In the genomic region with DNA sequence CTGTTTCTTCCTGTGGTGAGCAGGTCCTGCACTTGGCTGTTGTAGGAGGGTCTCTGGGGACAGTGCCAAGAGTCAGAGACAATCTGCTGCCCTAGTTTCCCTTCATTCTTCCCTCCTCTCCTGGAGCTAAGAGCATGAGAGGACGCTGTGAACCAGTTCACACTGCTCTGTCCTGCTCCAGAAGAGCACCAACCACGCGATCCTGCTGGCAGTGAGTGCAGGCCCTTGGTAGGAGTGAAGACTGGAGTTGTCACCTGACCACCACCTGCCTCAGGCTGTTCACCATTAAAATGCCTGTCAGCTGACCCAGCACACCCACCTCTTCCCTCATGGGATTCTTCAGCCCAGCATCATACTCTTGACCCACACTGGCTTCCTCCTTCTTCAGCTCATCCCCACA, we compare ENCODE assay signal across 12 cellular contexts. TPM values are rescaled to one million over a fixed set of nuclear protein-coding genes. Genes with fewer than 3 reads are reported as not detected.
"Had no signal": no experiment of that assay in that cellular context is flagged by ENCODE, and none has a peak within 500 bp of the region (broad histone marks: within the 10 kb centered on the region; RNA-seq: fewer than 3 reads in every experiment).

No MANE protein-coding gene starts in this region.

- H3K9me3 Mint-ChIP-seq: activated T-cell treated with anti-CD3 and anti-CD28 coated beads, Interleukin-2, amount 50 U/mL, for 4 hours had no signal

- H3K9me3 ChIP-seq: gastrocnemius medialis, heart right ventricle, psoas muscle had no signal

- H3K4me3 ChIP-seq: gastrocnemius medialis, heart right ventricle, psoas muscle had no signal

- H3K4me3 Mint-ChIP-seq: activated T-cell treated with anti-CD3 and anti-CD28 coated beads, Interleukin-2, amount 50 U/mL, for 4 hours; mesothelial cell of epicardium; stimulated activated naive B cell treated with anti-CD40 and anti-IgM and Interleukin-4, amounts not matched to agents 10 μg/mL and 1 μg/mL and 100 μg/mL, for 72 hours had no signal

- H3K27me3 ChIP-seq: gastrocnemius medialis had no signal

- DNase-seq: activated CD4-positive, alpha-beta T cell treated with anti-CD3 and anti-CD28 coated beads, Interleukin-2, amount 50 U/mL, for 1 hour; activated gamma-delta T cell; activated T-cell treated with anti-CD3 and anti-CD28 coated beads, Interleukin-2, amount 50 U/mL, for 4 hours; effector CD4-positive, alpha-beta T cell; gastrocnemius medialis; heart right ventricle; psoas muscle; stimulated activated CD4-positive, alpha-beta T cell treated with anti-CD3 and anti-CD28 coated beads, Interleukin-2, amount 100 ng/mL, for 24 hours; stimulated activated naive B cell treated with anti-CD40 and anti-IgM and Interleukin-4, amounts not matched to agents 10 μg/mL and 1 μg/mL and 100 μg/mL, for 72 hours; substantia nigra had no signal

- H3K27ac Mint-ChIP-seq: mesothelial cell of epicardium; stimulated activated naive B cell treated with anti-CD40 and anti-IgM and Interleukin-4, amounts not matched to agents 10 μg/mL and 1 μg/mL and 100 μg/mL, for 72 hours; type B pancreatic cell had no signal

- H3K27ac ChIP-seq: psoas muscle had no signal

RNA-seq across cellular contexts. Expression of gene TM6SF1, which starts 2.9 kb away (rescaled TPM):
- total RNA-seq: mesothelial cell of epicardium had no signal
